ENCODE assay signal across 33 cellular contexts in the genomic region with DNA sequence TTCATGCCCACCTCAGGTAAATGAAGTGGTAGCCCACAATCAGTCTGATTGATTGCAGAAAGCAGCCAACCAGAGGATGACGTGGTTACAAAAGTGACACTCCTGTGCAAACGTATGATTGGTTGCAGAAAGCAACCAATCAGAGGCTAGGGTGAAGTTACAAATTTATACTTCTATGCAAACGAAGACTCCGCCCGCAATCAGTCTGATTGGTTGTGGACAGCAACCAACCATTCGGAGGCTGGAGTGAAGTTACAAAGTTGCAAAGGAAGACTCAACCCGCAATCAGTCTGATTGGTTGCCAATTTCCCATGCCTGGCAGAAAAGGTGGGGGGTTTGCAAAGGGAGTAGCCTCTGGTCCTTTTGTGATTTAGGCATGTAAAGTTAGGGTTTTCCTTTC. TPM values are rescaled to one million over a fixed set of nuclear protein-coding genes. Genes with fewer than 3 reads are reported as not detected.
"Had no signal": no experiment of that assay in that cellular context is flagged by ENCODE, and none has a peak within 500 bp of the region (broad histone marks: within the 10 kb centered on the region; RNA-seq: fewer than 3 reads in every experiment).

No MANE protein-coding gene starts in this region.

- ATAC-seq: activated naive CD4-positive, alpha-beta T cell treated with anti-CD3 and anti-CD28 coated beads, Interleukin-2, amount 50 U/mL, for 72 hours; activated T-cell treated with anti-CD3 and anti-CD28 coated beads, Interleukin-2, amount 50 U/mL, for 72 hours; WTC11 had no signal

- H3K4me1 ChIP-seq: breast epithelium, colonic mucosa had no signal

- H3K9me3 ChIP-seq: ascending aorta, breast epithelium, colonic mucosa, esophagus squamous epithelium had no signal

- H3K27ac Mint-ChIP-seq: activated CD4-positive, alpha-beta memory T cell treated with anti-CD3 and anti-CD28 coated beads, Interleukin-2, amount 10 ng/mL, durations not matched to agents 7 days and 5 days; activated CD4-positive, alpha-beta T cell treated with anti-CD3 and anti-CD28 coated beads, Interleukin-2, amount 10 ng/mL, durations not matched to agents 7 days and 5 days; activated naive CD4-positive, alpha-beta T cell treated with anti-CD3 and anti-CD28 coated beads, Interleukin-2, amount 10 ng/mL, durations not matched to agents 7 days and 5 days; activated naive CD4-positive, alpha-beta T cell treated with anti-CD3 and anti-CD28 coated beads, Interleukin-2, amount 50 U/mL, for 72 hours; activated naive CD8-positive, alpha-beta T cell treated with anti-CD3 and anti-CD28 coated beads, Interleukin-2, amount 10 ng/mL, durations not matched to agents 7 days and 5 days; activated T-cell treated with anti-CD3 and anti-CD28 coated beads, Interleukin-2, amount 50 U/mL, for 24 hours; activated T-cell treated with anti-CD3 and anti-CD28 coated beads, Interleukin-2, amount 50 U/mL, for 72 hours; brain; WTC11 had no signal

- H3K27me3 ChIP-seq: ascending aorta, breast epithelium, cardiac muscle cell, colonic mucosa had no signal

- H3K36me3 Mint-ChIP-seq: activated naive CD4-positive, alpha-beta T cell treated with anti-CD3 and anti-CD28 coated beads, Interleukin-2, amount 10 ng/mL, durations not matched to agents 7 days and 5 days; activated naive CD4-positive, alpha-beta T cell treated with anti-CD3 and anti-CD28 coated beads, Interleukin-2, amount 50 U/mL, for 72 hours; activated naive CD8-positive, alpha-beta T cell treated with anti-CD3 and anti-CD28 coated beads, Interleukin-2, amount 10 ng/mL, durations not matched to agents 7 days and 5 days; brain; WTC11 had no signal

- DNase-seq: activated CD4-positive, alpha-beta memory T cell treated with anti-CD3 and anti-CD28 coated beads, Interleukin-2, amount 10 ng/mL, durations not matched to agents 7 days and 5 days; activated CD4-positive, alpha-beta T cell treated with anti-CD3 and anti-CD28 coated beads for 1 hour; activated CD4-positive, alpha-beta T cell treated with anti-CD3 and anti-CD28 coated beads for 4 hours; activated CD4-positive, alpha-beta T cell treated with anti-CD3 and anti-CD28 coated beads, Interleukin-2, amount 10 ng/mL, durations not matched to agents 7 days and 5 days; activated CD4-positive, alpha-beta T cell treated with anti-CD3 and anti-CD28 coated beads, Interleukin-2, amount 50 U/mL, for 4 hours; activated CD8-positive, alpha-beta memory T cell treated with anti-CD3 and anti-CD28 coated beads, Interleukin-2, amount 50 U/mL, for 48 hours; activated gamma-delta T cell; activated naive CD4-positive, alpha-beta T cell; activated naive CD4-positive, alpha-beta T cell treated with anti-CD3 and anti-CD28 coated beads, Interleukin-2, amount 10 ng/mL, durations not matched to agents 7 days and 5 days; activated naive CD8-positive, alpha-beta T cell treated with anti-CD3 and anti-CD28 coated beads, Interleukin-2, amount 10 ng/mL, durations not matched to agents 7 days and 5 days; activated T-cell treated with anti-CD3 and anti-CD28 coated beads for 4 hours; activated T-cell treated with anti-CD3 and anti-CD28 coated beads, Interleukin-2, amount 50 U/mL, for 24 hours; activated T-cell treated with anti-CD3 and anti-CD28 coated beads, Interleukin-2, amount 50 U/mL, for 72 hours; central memory CD4-positive, alpha-beta T cell; cerebellar nuclear complex; colonic mucosa; effector CD8-positive, alpha-beta T cell; esophagus squamous epithelium; foreskin melanocyte; head of caudate nucleus; T-helper 2 cell had no signal

- H3K4me3 Mint-ChIP-seq: activated CD4-positive, alpha-beta memory T cell treated with anti-CD3 and anti-CD28 coated beads, Interleukin-2, amount 10 ng/mL, durations not matched to agents 7 days and 5 days; activated CD4-positive, alpha-beta T cell treated with anti-CD3 and anti-CD28 coated beads, Interleukin-2, amount 10 ng/mL, durations not matched to agents 7 days and 5 days; activated naive CD4-positive, alpha-beta T cell treated with anti-CD3 and anti-CD28 coated beads, Interleukin-2, amount 10 ng/mL, durations not matched to agents 7 days and 5 days; activated naive CD8-positive, alpha-beta T cell treated with anti-CD3 and anti-CD28 coated beads, Interleukin-2, amount 10 ng/mL, durations not matched to agents 7 days and 5 days; activated T-cell treated with anti-CD3 and anti-CD28 coated beads, Interleukin-2, amount 50 U/mL, for 24 hours; activated T-cell treated with anti-CD3 and anti-CD28 coated beads, Interleukin-2, amount 50 U/mL, for 72 hours; brain; WTC11 had no signal

- H3K4me3 ChIP-seq: ascending aorta, breast epithelium, cardiac muscle cell, colonic mucosa, esophagus squamous epithelium had no signal

- H3K9me3 Mint-ChIP-seq: activated CD4-positive, alpha-beta memory T cell treated with anti-CD3 and anti-CD28 coated beads, Interleukin-2, amount 10 ng/mL, durations not matched to agents 7 days and 5 days; activated CD4-positive, alpha-beta T cell treated with anti-CD3 and anti-CD28 coated beads, Interleukin-2, amount 10 ng/mL, durations not matched to agents 7 days and 5 days; activated naive CD4-positive, alpha-beta T cell treated with anti-CD3 and anti-CD28 coated beads, Interleukin-2, amount 10 ng/mL, durations not matched to agents 7 days and 5 days; activated naive CD4-positive, alpha-beta T cell treated with anti-CD3 and anti-CD28 coated beads, Interleukin-2, amount 50 U/mL, for 72 hours; activated naive CD8-positive, alpha-beta T cell treated with anti-CD3 and anti-CD28 coated beads, Interleukin-2, amount 10 ng/mL, durations not matched to agents 7 days and 5 days; activated T-cell treated with anti-CD3 and anti-CD28 coated beads, Interleukin-2, amount 50 U/mL, for 24 hours; activated T-cell treated with anti-CD3 and anti-CD28 coated beads, Interleukin-2, amount 50 U/mL, for 72 hours had no signal

- H3K4me1 Mint-ChIP-seq: activated CD4-positive, alpha-beta memory T cell treated with anti-CD3 and anti-CD28 coated beads, Interleukin-2, amount 10 ng/mL, durations not matched to agents 7 days and 5 days; activated CD4-positive, alpha-beta T cell treated with anti-CD3 and anti-CD28 coated beads, Interleukin-2, amount 10 ng/mL, durations not matched to agents 7 days and 5 days; activated naive CD4-positive, alpha-beta T cell treated with anti-CD3 and anti-CD28 coated beads, Interleukin-2, amount 10 ng/mL, durations not matched to agents 7 days and 5 days; activated naive CD8-positive, alpha-beta T cell treated with anti-CD3 and anti-CD28 coated beads, Interleukin-2, amount 10 ng/mL, durations not matched to agents 7 days and 5 days had no signal

- H3K27ac ChIP-seq: cardiac muscle cell, colonic mucosa, epithelial cell of prostate, esophagus squamous epithelium had no signal

- FAIRE-seq: endometrium, endothelial cell of umbilical vein, TTC549 had no signal

- H3K36me3 ChIP-seq: ascending aorta, breast epithelium, cardiac muscle cell, colonic mucosa, esophagus squamous epithelium had no signal

- H3K27me3 Mint-ChIP-seq: activated CD4-positive, alpha-beta T cell treated with anti-CD3 and anti-CD28 coated beads, Interleukin-2, amount 10 ng/mL, durations not matched to agents 7 days and 5 days; activated naive CD4-positive, alpha-beta T cell treated with anti-CD3 and anti-CD28 coated beads, Interleukin-2, amount 10 ng/mL, durations not matched to agents 7 days and 5 days; activated T-cell treated with anti-CD3 and anti-CD28 coated beads, Interleukin-2, amount 50 U/mL, for 24 hours had no signal

RNA-seq across cellular contexts. Expression of gene SLC3A1, which starts 4.0 kb away (rescaled TPM):
- total RNA-seq: cardiac muscle cell, dermis microvascular lymphatic vessel endothelial cell, endothelial cell of umbilical vein, fibroblast of lung had no signal
- polyA plus RNA-seq: endothelial cell of umbilical vein, fibroblast of lung had no signal
